ENCODE assay signal across 17 cellular contexts in genomic region chr19:38543286-38543806, GRCh38.
DNase-seq lines count a peak whose midpoint lies in the region; ATAC-seq, FAIRE-seq and TF ChIP-seq lines count a peak whose summit lies in the region.
"Had no signal": no experiment of that assay in that cellular context is flagged by ENCODE, and none has a peak within 500 bp of the region (broad histone marks: within the 10 kb centered on the region; RNA-seq: fewer than 3 reads in every experiment).

No MANE protein-coding gene starts in this region.

- H3K27me3 Mint-ChIP-seq in astrocyte (ENCODE audit: low read depth, unreplicated experiment), result no peaks in the 10 kb centered on the region
- H3K27me3 Mint-ChIP-seq: activated T-helper 17 cell treated with anti-CD3 and anti-CD28 coated beads, Interleukin-2, amount 50 U/mL, for 72 hours; naive thymus-derived CD4-positive, alpha-beta T cell; progenitor cell of endocrine pancreas had no signal

- no peaks in the 10 kb centered on the region for H3K79me2 ChIP-seq in HCT116 (ENCODE audit: insufficient read depth, low read length)
- H3K79me2 ChIP-seq in astrocyte (ENCODE audit: insufficient read depth, low read length), result no peaks in the 10 kb centered on the region

- TF ChIP-seq RAD21 in HCT116 (IDR thresholded peaks at IDR 0.05; ENCODE audit: low read depth), result no peak

- H3K9me3 ChIP-seq in HCT116 (ENCODE audit: control insufficient read depth in 1 of 2, insufficient read depth in 1 of 2, low read depth in 1 of 2, low read length in 2 of 2) (no peaks in the 10 kb centered on the region), astrocyte (ENCODE audit: insufficient read depth, low read depth, low read length) (no peaks in the 10 kb centered on the region), neuronal stem cell (replicated peaks in 1 of 2; ENCODE audit: control insufficient read depth in 2 of 2, insufficient read depth in 1 of 2, low read depth in 1 of 2, low read length in 2 of 2) (peaks cover 0 to 1% of the 10 kb centered on the region in 2 donors)
- H3K9me3 ChIP-seq: adrenal gland, BLaER1, thoracic aorta had no signal

- H3K4me2 ChIP-seq in HCT116 (ENCODE audit: low read length), result peak overlapping the region; percentile 86
- peak overlapping the region; percentile 77 for H3K4me2 ChIP-seq in astrocyte (ENCODE audit: low read length)
- H3K4me2 ChIP-seq in neuronal stem cell (ENCODE audit: insufficient read depth, low read length, poor library complexity, severe bottlenecking), result no peak overlapping the region
- H3K4me2 ChIP-seq: BLaER1 had no signal

- TF ChIP-seq POLR2A in HCT116 (IDR thresholded peaks at IDR 0.05; ENCODE audit: borderline replicate concordance, extremely low read depth, insufficient read depth, insufficient read length), result no peak

- intact Hi-C loops in HCT116 (cut with micrococcal nuclease), result no loop called here

- ATAC-seq in HCT116, result no peak

- POLR2A ChIA-PET in BJ (lab: Charles Lee), result no interaction called here
- POLR2A ChIA-PET in HCT116 (lab: Charles Lee), result interaction anchor here (0.8 to 1.0 kb wide), 2 partner anchors 28 to 75 kb away, joined by 3 to 8 read pairs; partner anchors contain the start of gene EIF3K

- H4K8ac ChIP-seq in neuronal stem cell (ENCODE audit: low read depth, low read length), result no peak overlapping the region

- no peak overlapping the region for H3K4me3 Mint-ChIP-seq in astrocyte (ENCODE audit: unreplicated experiment)
- H3K4me3 Mint-ChIP-seq: endodermal cell had no signal

- no peaks in the 10 kb centered on the region for H3K9me2 ChIP-seq in HCT116 (ENCODE audit: insufficient read depth)

- H2BK5ac ChIP-seq in neuronal stem cell (ENCODE audit: low read length), result no peak overlapping the region

- DNase-seq in BJ (ENCODE audit: low read depth) (no peak), HCT116 (ENCODE audit: low read depth, low spot score) (no peak), astrocyte (ENCODE audit: low read depth) (no peak), neuronal stem cell (ENCODE audit: low spot score) (no peak), NCI-H510A (lab: John Stamatoyannopoulos, UW) (no peak), H4 (ENCODE audit: low spot score) (no peak), COLO668 (lab: John Stamatoyannopoulos, UW; ENCODE audit: unreplicated experiment) (no peak), NCI-H1048 (lab: John Stamatoyannopoulos, UW) (no peak)
- DNase-seq: central memory CD4-positive, alpha-beta T cell; naive thymus-derived CD4-positive, alpha-beta T cell had no signal

- no peaks in the 10 kb centered on the region for H3K79me1 ChIP-seq in neuronal stem cell (ENCODE audit: low read depth, low read length)

- H2AFZ ChIP-seq in HCT116 (ENCODE audit: low read depth, low read length, poor library complexity, severe bottlenecking), result no peak overlapping the region
- H2AFZ ChIP-seq in astrocyte (ENCODE audit: low read depth, low read length), result no peak overlapping the region
- no peak overlapping the region for H2AFZ ChIP-seq in neuronal stem cell (ENCODE audit: low read length)

- peaks cover 10 to 21% of the 10 kb centered on the region in 2 experiments for H3K4me1 ChIP-seq in HCT116 (ENCODE audit: control insufficient read depth in 1 of 2, insufficient read depth in 2 of 2, low read length in 2 of 2)
- peaks cover 7% of the 10 kb centered on the region for H3K4me1 ChIP-seq in astrocyte (ENCODE audit: insufficient read depth, low read length)
- H3K4me1 ChIP-seq in neuronal stem cell (ENCODE audit: control insufficient read depth in 2 of 2, insufficient read depth in 1 of 2, low read depth in 1 of 2, low read length in 2 of 2), result no peaks in the 10 kb centered on the region

- H3K36me3 ChIP-seq in BJ (ENCODE audit: control insufficient read depth, insufficient read depth, low read length), result no peaks in the 10 kb centered on the region
- no peaks in the 10 kb centered on the region for H3K36me3 ChIP-seq in HCT116 (ENCODE audit: control insufficient read depth in 1 of 2, insufficient read depth in 2 of 2, low read length in 2 of 2)
- no peaks in the 10 kb centered on the region for H3K36me3 ChIP-seq in astrocyte (ENCODE audit: insufficient read depth, low read length)
- no peaks in the 10 kb centered on the region for H3K36me3 ChIP-seq in neuronal stem cell (replicated peaks in 1 of 2; ENCODE audit: control insufficient read depth in 2 of 2, insufficient read depth in 2 of 2, low read length in 2 of 2)
- H3K36me3 ChIP-seq: adrenal gland, BLaER1, thoracic aorta had no signal

- CTCF ChIA-PET in BJ (lab: Yijun Ruan, JAX), result interaction anchor here (0.6 to 2.8 kb wide), 7 partner anchors 9 to 395 kb away, joined by 3 to 26 read pairs (median 4); no protein-coding TSS in a partner anchor
- CTCF ChIA-PET in HCT116 (lab: Charles Lee), result interaction anchor here (0.7 to 2.6 kb wide), 10 partner anchors 10 to 387 kb away, joined by 3 to 16 read pairs (median 4); partner anchors contain the start of genes FAM98C, MRPS12 and SARS2

- no peak overlapping the region for H3K4ac ChIP-seq in neuronal stem cell (ENCODE audit: low read length)

- no peak overlapping the region for H2BK15ac ChIP-seq in neuronal stem cell (ENCODE audit: low read length)

- FAIRE-seq in astrocyte (lab: Jason Lieb, UNC), result no peak
- FAIRE-seq: kidney had no signal

- no peak overlapping the region for H4K91ac ChIP-seq in neuronal stem cell (ENCODE audit: low read depth, low read length, poor library complexity)

- WGBS in neuronal stem cell (ENCODE audit: extremely low coverage in 2 of 2, insufficient read length in 2 of 2, insufficient replicate concordance in 1 of 2), 2 donors, result no CpG with 5 or more reads among the region's 19 CpGs

- H3K9ac ChIP-seq in HCT116 (ENCODE audit: low read length) (no peak overlapping the region), astrocyte (ENCODE audit: low read length) (no peak overlapping the region), neuronal stem cell (ENCODE audit: low read depth, low read length, poor library complexity) (no peak overlapping the region)
- H3K9ac ChIP-seq: BLaER1 had no signal

- H3K14ac ChIP-seq in neuronal stem cell (ENCODE audit: low read length), result no peak overlapping the region

- TF ChIP-seq CTCF in BJ (IDR thresholded peaks at IDR 0.05; ENCODE audit: insufficient read depth, low read depth, low read length) (no peak), HCT116 (IDR thresholded peaks at IDR 0.05 in 2 of 3, conservative IDR thresholded peaks at IDR 0.05 in 1 of 3; ENCODE audit: borderline replicate concordance in 1 of 3, insufficient read depth in 1 of 3, low read depth in 2 of 3, low read length in 2 of 3) (no peak), astrocyte (IDR thresholded peaks at IDR 0.05; ENCODE audit: insufficient read depth, low read depth, low read length) (no peak)

- H3K27ac Mint-ChIP-seq in astrocyte (ENCODE audit: unreplicated experiment), result no peak overlapping the region
- H3K27ac Mint-ChIP-seq: endodermal cell, progenitor cell of endocrine pancreas had no signal

- no peaks in the 10 kb centered on the region for H3K27me3 ChIP-seq in BJ (ENCODE audit: control insufficient read depth, insufficient read depth, low read length)
- H3K27me3 ChIP-seq in HCT116 (ENCODE audit: insufficient read depth, low read length), result no peaks in the 10 kb centered on the region
- no peaks in the 10 kb centered on the region for H3K27me3 ChIP-seq in astrocyte (ENCODE audit: insufficient read depth, low read length)
- no peaks in the 10 kb centered on the region for H3K27me3 ChIP-seq in neuronal stem cell (ENCODE audit: control insufficient read depth in 3 of 3, insufficient read depth in 3 of 3, low read depth in 1 of 3, low read length in 3 of 3)
- H3K27me3 ChIP-seq: adrenal gland, BLaER1 had no signal

- H3K9me3 Mint-ChIP-seq in astrocyte (ENCODE audit: unreplicated experiment), result peaks cover 2% of the 10 kb centered on the region
- H3K9me3 Mint-ChIP-seq: activated T-helper 17 cell treated with anti-CD3 and anti-CD28 coated beads, Interleukin-2, amount 50 U/mL, for 72 hours; endodermal cell had no signal

- peak overlapping the region; percentile 76 for H2AK5ac ChIP-seq in neuronal stem cell (ENCODE audit: low read depth, low read length)

- no peak overlapping the region for H2BK120ac ChIP-seq in neuronal stem cell (ENCODE audit: low read depth, low read length)

- no peak overlapping the region for H2BK12ac ChIP-seq in neuronal stem cell (ENCODE audit: low read length)

- no peak overlapping the region for H3K23ac ChIP-seq in neuronal stem cell (ENCODE audit: low read depth, low read length, poor library complexity)

- peaks cover 10% of the 10 kb centered on the region for H3K4me1 Mint-ChIP-seq in astrocyte (ENCODE audit: low read depth, unreplicated experiment)

- peak overlapping the region; percentile 66 for H3K27ac ChIP-seq in HCT116 (ENCODE audit: low read depth, low read length)
- no peak overlapping the region for H3K27ac ChIP-seq in astrocyte (ENCODE audit: low read depth, low read length)
- H3K27ac ChIP-seq in neuronal stem cell (replicated peaks; ENCODE audit: low read length), result no peak overlapping the region
- H3K27ac ChIP-seq: BLaER1 had no signal

- no TSS peak for BruUV-seq in HCT116 (replicated peaks; lab: Mats Ljungman, UMichigan)

- H3K36me3 Mint-ChIP-seq in astrocyte (ENCODE audit: low read depth, unreplicated experiment), result no peaks in the 10 kb centered on the region

- no peaks in the 10 kb centered on the region for H4K20me1 ChIP-seq in HCT116 (ENCODE audit: insufficient read depth)
- H4K20me1 ChIP-seq in astrocyte (ENCODE audit: insufficient read depth, low read length), result no peaks in the 10 kb centered on the region
- H4K20me1 ChIP-seq: BLaER1 had no signal

- RAD21 ChIA-PET in HCT116 (lab: Charles Lee; ENCODE audit: low non-redundant PET in 1 of 2, low total read pairs in 2 of 2, uncharacterized antibody in 2 of 2, unreplicated experiment in 2 of 2), result no interaction called here

- H3K4me3 ChIP-seq in BJ (ENCODE audit: low read depth, low read length), result peak overlapping the region; percentile 22; the same call in 1 of the 2 replicates
- peak overlapping the region; percentile 34 to 49 for H3K4me3 ChIP-seq in HCT116 (replicated peaks in 1 of 2; ENCODE audit: low read depth in 1 of 2, low read length in 2 of 2)
- H3K4me3 ChIP-seq in astrocyte (ENCODE audit: insufficient read depth, low read depth, low read length), result no peak overlapping the region
- H3K4me3 ChIP-seq in neuronal stem cell (ENCODE audit: low read length in 2 of 2), result no peak overlapping the region
- H3K4me3 ChIP-seq: adrenal gland, BLaER1 had no signal

- H3K18ac ChIP-seq in neuronal stem cell (ENCODE audit: low read length), result no peak overlapping the region

TF ChIP-seq in HCT116, 20 proteins besides CTCF, POLR2A, EP300 and RAD21 (continues in another document):
- TF ChIP-seq EZH2phosphoT487 (IDR thresholded peaks at IDR 0.05; ENCODE audit: borderline replicate concordance), result no peak
- no peak for TF ChIP-seq SRF (IDR thresholded peaks at IDR 0.05; ENCODE audit: low read depth)
- no peak for TF ChIP-seq ELF1 (IDR thresholded peaks at IDR 0.05; ENCODE audit: borderline replicate concordance, low read depth)
- no peak for TF ChIP-seq CBX3 (IDR thresholded peaks at IDR 0.05; ENCODE audit: low read depth)
- no peak for TF ChIP-seq CEBPB (IDR thresholded peaks at IDR 0.05; ENCODE audit: low read depth)
- TF ChIP-seq MAX (IDR thresholded peaks at IDR 0.05), result no peak
- no peak for TF ChIP-seq SIN3A (IDR thresholded peaks at IDR 0.05; ENCODE audit: low read depth)

Comparison
In these comparisons a context has a peak if more than half of its experiments do, and no peak if none do; other contexts are left out.
1. H3K4me3 ChIP-seq: peak in BJ (single experiment) and HCT116 (2 of 2); none in astrocyte (single experiment) and neuronal stem cell (0 of 2).